In genomic region chr11:107970049-107970448, GRCh38 we compare ENCODE assay signal across 34 cellular contexts. TPM values are rescaled to one million over a fixed set of nuclear protein-coding genes. Genes with fewer than 3 reads are reported as not detected.
"Had no signal": no experiment of that assay in that cellular context is flagged by ENCODE, and none has a peak within 500 bp of the region (broad histone marks: within the 10 kb centered on the region; RNA-seq: fewer than 3 reads in every experiment).

No MANE protein-coding gene starts in this region.

- H3K27ac ChIP-seq: adrenal gland, body of pancreas, esophagus muscularis mucosa, foreskin keratinocyte, gastrocnemius medialis, heart left ventricle, WERI-Rb-1 had no signal

- H3K4me1 ChIP-seq: adrenal gland, body of pancreas, esophagus muscularis mucosa, foreskin keratinocyte, gastrocnemius medialis, heart left ventricle had no signal

- H3K36me3 ChIP-seq: adrenal gland, esophagus muscularis mucosa, gastrocnemius medialis, heart left ventricle, WERI-Rb-1 had no signal

- ATAC-seq: activated CD4-positive, alpha-beta T cell treated with anti-CD3 and anti-CD28 coated beads for 36 hours; activated CD8-positive, alpha-beta memory T cell treated with anti-CD3 and anti-CD28 coated beads, Interleukin-2, amount 10 ng/mL, durations not matched to agents 7 days and 5 days; activated CD8-positive, alpha-beta T cell treated with anti-CD3 and anti-CD28 coated beads, Interleukin-2, amount 10 ng/mL, durations not matched to agents 7 days and 5 days; activated naive CD8-positive, alpha-beta T cell treated with anti-CD3 and anti-CD28 coated beads, Interleukin-2, amount 50 U/mL, for 24 hours; body of pancreas; effector memory CD8-positive, alpha-beta T cell; foreskin keratinocyte; gastrocnemius medialis; heart left ventricle had no signal

- H3K9me3 ChIP-seq: adrenal gland, body of pancreas, esophagus muscularis mucosa, gastrocnemius medialis, heart left ventricle had no signal

- DNase-seq: activated CD4-positive, alpha-beta memory T cell treated with anti-CD3 and anti-CD28 coated beads for 36 hours; activated CD4-positive, alpha-beta T cell treated with anti-CD3 and anti-CD28 coated beads for 36 hours; activated CD4-positive, alpha-beta T cell treated with anti-CD3 and anti-CD28 coated beads, Interleukin-2, amount 10 ng/mL, durations not matched to agents 24 days and 14 days; activated CD4-positive, CD25-positive, alpha-beta regulatory T cell; activated CD4-positive, CD25-positive, alpha-beta regulatory T cell treated with anti-CD3 and anti-CD28 coated beads, Interleukin-2, amount 50 U/mL, for 72 hours; activated CD8-positive, alpha-beta memory T cell treated with anti-CD3 and anti-CD28 coated beads, Interleukin-2, amount 10 ng/mL, durations not matched to agents 7 days and 5 days; activated CD8-positive, alpha-beta memory T cell treated with anti-CD3 and anti-CD28 coated beads, Interleukin-2, amount 50 U/mL, for 4 hours; activated CD8-positive, alpha-beta T cell treated with anti-CD3 and anti-CD28 coated beads, Interleukin-2, amount 10 ng/mL, durations not matched to agents 7 days and 5 days; activated effector memory CD4-positive, alpha-beta T cell treated with anti-CD3 and anti-CD28 coated beads, Interleukin-2, amount 50 U/mL, for 16 hours; activated naive CD4-positive, alpha-beta T cell treated with anti-CD3 and anti-CD28 coated beads for 36 hours; activated naive CD8-positive, alpha-beta T cell treated with anti-CD3 and anti-CD28 coated beads for 36 hours; activated naive CD8-positive, alpha-beta T cell treated with anti-CD3 and anti-CD28 coated beads, Interleukin-2, amount 50 U/mL, for 24 hours; activated T-cell treated with anti-CD3 and anti-CD28 coated beads, Interleukin-2, amount 50 U/mL, for 1 hour; activated T-cell treated with anti-CD3 and anti-CD28 coated beads, Interleukin-2, amount 50 U/mL, for 48 hours; adrenal gland; amygdala; aorta; body of pancreas; cortex of kidney; dermis blood vessel endothelial cell; effector CD4-positive, alpha-beta T cell; effector memory CD8-positive, alpha-beta T cell; erythroblast; foreskin keratinocyte; gastrocnemius medialis; glutamatergic neuron; heart left ventricle; T1000; WERI-Rb-1 had no signal

- H3K4me3 ChIP-seq: adrenal gland, body of pancreas, esophagus muscularis mucosa, gastrocnemius medialis, heart left ventricle had no signal

- H3K27me3 ChIP-seq: body of pancreas, esophagus muscularis mucosa, foreskin keratinocyte, gastrocnemius medialis, heart left ventricle had no signal

- FAIRE-seq: colon had no signal

RNA-seq across cellular contexts. Expression of gene RAB39A, which starts 41.8 kb away (rescaled TPM):
- total RNA-seq: activated CD4-positive, alpha-beta T cell treated with anti-CD3 and anti-CD28 coated beads, Interleukin-2, amount 10 ng/mL, durations not matched to agents 24 days and 14 days; activated naive CD4-positive, alpha-beta T cell treated with anti-CD3 and anti-CD28 coated beads for 36 hours; activated T-helper 1 cell treated with anti-CD3 and anti-CD28 coated beads, Interleukin-12 subunit alpha, Interleukin-12 subunit beta, Interleukin-2, Interleukin-4 antibody, amounts not matched to agents 30 ng/mL and 10 ng/mL and 1 ng/mL, durations not matched to agents 14 hours and 24 hours and 36 hours; activated T-helper 2 cell treated with anti-CD3 and anti-CD28 coated beads, Interferon-gamma antibody, Interleukin-2, Interleukin-4, amounts not matched to agents 10 μg/mL and 5 μg/mL and 100 μg/mL, durations not matched to agents 14 hours and 24 hours and 36 hours; chondrocyte; foreskin keratinocyte had no signal
- polyA plus RNA-seq: foreskin keratinocyte had no signal
